ENCODE assay signal across 10 cellular contexts in the genomic region with DNA sequence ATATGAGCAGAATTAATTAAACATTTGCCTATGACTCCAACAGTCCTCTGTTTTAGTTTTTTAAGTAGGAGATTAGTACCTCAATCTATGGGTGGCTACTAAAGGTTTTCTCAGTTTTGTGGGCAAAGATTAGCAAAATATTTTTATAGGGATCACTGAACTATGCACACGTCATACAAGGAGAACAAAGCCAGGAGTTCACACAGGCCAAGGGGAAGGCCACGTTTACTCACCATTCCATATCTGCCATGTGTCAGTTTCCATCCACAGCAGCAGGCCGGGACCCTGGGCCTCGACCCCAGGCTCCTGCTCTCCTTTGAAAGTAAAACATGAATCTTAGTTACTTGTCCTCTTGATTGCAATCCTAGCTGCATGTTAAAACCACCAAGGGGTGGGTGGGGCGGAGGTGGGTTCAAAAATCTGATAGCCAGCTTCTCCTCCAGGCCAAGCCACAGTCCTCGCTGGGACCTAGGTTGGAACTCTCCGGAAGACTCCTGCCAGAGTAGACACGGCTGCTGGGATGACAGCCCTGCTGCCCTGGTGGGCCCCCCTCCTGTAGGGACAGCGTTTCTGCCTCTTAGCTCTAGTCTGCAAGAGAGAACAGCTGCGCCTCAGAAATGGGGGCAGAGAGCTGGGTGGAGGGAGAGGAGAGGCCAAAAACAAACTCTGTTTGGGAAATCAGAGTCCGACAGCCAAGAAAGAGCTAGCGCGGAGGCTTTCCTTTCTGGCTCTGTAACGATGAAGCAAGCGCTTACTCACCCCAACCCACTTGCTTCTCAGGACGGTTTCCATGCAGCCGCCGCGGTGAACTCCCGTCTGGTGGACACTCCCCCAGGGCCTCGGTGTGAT. TPM values are rescaled to one million over a fixed set of nuclear protein-coding genes. Genes with fewer than 3 reads are reported as not detected.
A peak's percentile ranks its signal among the peaks of the same experiment; 100 is the strongest.
DNase-seq lines count a peak whose midpoint lies in the region; ATAC-seq and TF ChIP-seq lines count a peak whose summit lies in the region.
"Had no signal": no experiment of that assay in that cellular context is flagged by ENCODE, and none has a peak within 500 bp of the region (broad histone marks: within the 10 kb centered on the region; RNA-seq: fewer than 3 reads in every experiment).

No MANE protein-coding gene starts in this region.

- no peak overlapping the region for H3K4me3 ChIP-seq in rectal smooth muscle tissue (ENCODE audit: low read length)

- H3K27me3 Mint-ChIP-seq in progenitor cell of endocrine pancreas, result no peaks in the 10 kb centered on the region

- ATAC-seq in left ventricle myocardium superior (peak; percentile 87), GM19397 (IDR thresholded peaks at IDR 0.05; ENCODE audit: unreplicated experiment) (no peak)

- H3K27ac Mint-ChIP-seq in progenitor cell of endocrine pancreas, result no peak overlapping the region

- no peak overlapping the region for H3K4me3 Mint-ChIP-seq in progenitor cell of endocrine pancreas (ENCODE audit: low read depth)

- H3K4me1 Mint-ChIP-seq in progenitor cell of endocrine pancreas (ENCODE audit: low read depth), result no peaks in the 10 kb centered on the region

- H3K27ac ChIP-seq in angular gyrus (ENCODE audit: low read depth, low read length) (peak overlapping the region; percentile 54), rectal smooth muscle tissue (ENCODE audit: low read depth, low read length) (peak overlapping the region; percentile 22)
- H3K27ac ChIP-seq: parathyroid adenoma had no signal

- H3K36me3 Mint-ChIP-seq in progenitor cell of endocrine pancreas (ENCODE audit: insufficient read depth), result peaks cover 32% of the 10 kb centered on the region

- H3K36me3 ChIP-seq in rectal smooth muscle tissue (ENCODE audit: control insufficient read depth, insufficient read depth, low read length), result peaks cover 41% of the 10 kb centered on the region

- no peaks in the 10 kb centered on the region for H3K9me3 Mint-ChIP-seq in progenitor cell of endocrine pancreas (ENCODE audit: low read depth)

- H3K9ac ChIP-seq in rectal smooth muscle tissue (ENCODE audit: low read length), result no peak overlapping the region
- H3K9ac ChIP-seq: parathyroid adenoma had no signal

- no peaks in the 10 kb centered on the region for H3K4me1 ChIP-seq in rectal smooth muscle tissue (ENCODE audit: control insufficient read depth, insufficient read depth, low read length)
- H3K4me1 ChIP-seq: parathyroid adenoma had no signal

- DNase-seq in AG08396 (ENCODE audit: low spot score) (peak; percentile 81), left ventricle myocardium superior (peak; percentile 77), progenitor cell of endocrine pancreas (ENCODE audit: low spot score, unreplicated experiment) (no peak), RKO (ENCODE audit: low spot score) (no peak), dermis blood vessel endothelial cell (no peak)
- DNase-seq: RPMI8226 had no signal

- intact Hi-C loops in left ventricle myocardium superior (cut with micrococcal nuclease), result no loop called here

- H3K27me3 ChIP-seq in rectal smooth muscle tissue (ENCODE audit: control insufficient read depth, insufficient read depth, low read length), result no peaks in the 10 kb centered on the region

- no peak for TF ChIP-seq CTCF in progenitor cell of endocrine pancreas (IDR thresholded peaks at IDR 0.05; ENCODE audit: unreplicated experiment)

RNA-seq across cellular contexts. Expression of gene PITRM1, which starts 35.6 kb away (rescaled TPM):
- total RNA-seq in left ventricle myocardium superior, result 94.5 TPM
- 47.6 and 51.7 TPM in 2 replicates for total RNA-seq in progenitor cell of endocrine pancreas
- total RNA-seq in dermis blood vessel endothelial cell, result 47.1 and 108 TPM in 2 replicates

Comparison
In these comparisons a context has a peak if more than half of its experiments do, and no peak if none do; other contexts are left out.
1. DNase-seq: peak in AG08396 (single experiment) and left ventricle myocardium superior (single experiment); none in progenitor cell of endocrine pancreas (single experiment), RKO (single experiment) and dermis blood vessel endothelial cell (single experiment).